ENCODE assay signal across 10 cellular contexts in genomic region chr9:131697908-131698714, GRCh38. TPM values are rescaled to one million over a fixed set of nuclear protein-coding genes. Genes with fewer than 3 reads are reported as not detected.
A peak's percentile ranks its signal among the peaks of the same experiment; 100 is the strongest.
DNase-seq lines count a peak whose midpoint lies in the region; ATAC-seq and TF ChIP-seq lines count a peak whose summit lies in the region.
"Had no signal": no experiment of that assay in that cellular context is flagged by ENCODE, and none has a peak within 500 bp of the region (broad histone marks: within the 10 kb centered on the region; RNA-seq: fewer than 3 reads in every experiment).

No MANE protein-coding gene starts in this region.

- H3K4me1 Mint-ChIP-seq in glutamatergic neuron (ENCODE audit: low read depth, unreplicated experiment): peaks cover 78% of the 10 kb centered on the region

- DNase-seq in GDM1 (lab: John Stamatoyannopoulos, UW): peak; percentile 42
- DNase-seq in RWPE1 (ENCODE audit: low spot score): no peak
- no peak for DNase-seq in glutamatergic neuron
- peak; percentile 84 for DNase-seq in pons (ENCODE audit: low spot score)
- no peak for DNase-seq in RPMI8226
- DNase-seq in effector CD4-positive, alpha-beta T cell: no peak

- ATAC-seq in GM19467 (IDR thresholded peaks at IDR 0.05; ENCODE audit: unreplicated experiment) (no peak), GM21528 (IDR thresholded peaks at IDR 0.05; ENCODE audit: low FRiP score, unreplicated experiment) (no peak)
- ATAC-seq: HCT116 had no signal

- peak overlapping the region; percentile 11; the same call in 1 of the 2 replicates for H3K27ac ChIP-seq in RWPE1

- H3K36me3 Mint-ChIP-seq in glutamatergic neuron (ENCODE audit: unreplicated experiment): no peaks in the 10 kb centered on the region

- POLR2A ChIA-PET in RWPE1 (lab: Yijun Ruan, JAX; ENCODE audit: low non-redundant PET): interaction anchor here (0.6 kb wide), 1 partner anchor 105 kb away, joined by 3 read pairs; no protein-coding TSS in a partner anchor

- CTCF ChIA-PET in RWPE1 (lab: Yijun Ruan, JAX): interaction anchor here (0.6 to 0.9 kb wide), 3 partner anchors 18 to 107 kb away, joined by 3 read pairs; no protein-coding TSS in a partner anchor

- peak overlapping the region; percentile 39 for H3K4me3 Mint-ChIP-seq in glutamatergic neuron (ENCODE audit: unreplicated experiment)
- H3K4me3 Mint-ChIP-seq: T-helper 1 cell treated with Interleukin-12 subunit alpha and Interleukin-12 subunit beta and Interleukin-4 antibody, amounts not matched to agents 30 μg/mL and 1 μg/mL, for 36 hours had no signal

- H3K9me3 Mint-ChIP-seq in glutamatergic neuron (ENCODE audit: unreplicated experiment): peaks cover 10% of the 10 kb centered on the region
- H3K9me3 Mint-ChIP-seq: T-helper 1 cell treated with Interleukin-12 subunit alpha and Interleukin-12 subunit beta and Interleukin-4 antibody, amounts not matched to agents 30 μg/mL and 1 μg/mL, for 36 hours had no signal

- peak overlapping the region; percentile 73 for H3K27ac Mint-ChIP-seq in glutamatergic neuron (ENCODE audit: unreplicated experiment)

- peaks cover 14% of the 10 kb centered on the region for H3K27me3 Mint-ChIP-seq in glutamatergic neuron (ENCODE audit: unreplicated experiment)

- no peak for TF ChIP-seq CTCF in RWPE1 (conservative IDR thresholded peaks at IDR 0.05; ENCODE audit: low read depth)
- TF ChIP-seq CTCF in glutamatergic neuron (IDR thresholded peaks at IDR 0.05; ENCODE audit: partially characterized antibody, unreplicated experiment): no peak

RNA-seq across cellular contexts. Expression of gene RAPGEF1, which starts 41.8 kb away (rescaled TPM):
- total RNA-seq in glutamatergic neuron (ENCODE audit: unreplicated experiment): 319 TPM

Comparison
In these comparisons a context has a peak if more than half of its experiments do, and no peak if none do; other contexts are left out.
1. DNase-seq: peak in GDM1 (single experiment) and pons (single experiment); none in RWPE1 (single experiment), glutamatergic neuron (single experiment), RPMI8226 (single experiment) and effector CD4-positive, alpha-beta T cell (single experiment).